Comparison of ENCODE assay signal across 20 cellular contexts in genomic region chr6:4153514-4153985, GRCh38. TPM values are rescaled to one million over a fixed set of nuclear protein-coding genes. Genes with fewer than 3 reads are reported as not detected.
DNase-seq lines count a peak whose midpoint lies in the region; ATAC-seq, FAIRE-seq and TF ChIP-seq lines count a peak whose summit lies in the region.
"Had no signal": no experiment of that assay in that cellular context is flagged by ENCODE, and none has a peak within 500 bp of the region (broad histone marks: within the 10 kb centered on the region; RNA-seq: fewer than 3 reads in every experiment).

No MANE protein-coding gene starts in this region.

- no peak overlapping the region for H3K4me3 Mint-ChIP-seq in HFFc6
- H3K4me3 Mint-ChIP-seq: activated naive CD4-positive, alpha-beta T cell treated with anti-CD3 and anti-CD28 coated beads, Interleukin-2, amount 10 ng/mL, durations not matched to agents 7 days and 5 days; neural crest cell had no signal

- H3K4me1 Mint-ChIP-seq in HFFc6 (ENCODE audit: low read depth): peaks cover 8% of the 10 kb centered on the region

- H3K79me2 ChIP-seq in GM12878 (ENCODE audit: control insufficient read depth, insufficient read depth, low read length): no peaks in the 10 kb centered on the region

- intact Hi-C loops in GM12878 (cut with micrococcal nuclease; ENCODE audit: unreplicated experiment): no loop called here
- intact Hi-C loops in Right ventricle myocardium superior (cut with DNase I): no loop called here

- H3K4me3 ChIP-seq in GM12878: no peak overlapping the region
- H3K4me3 ChIP-seq: coronary artery, tibial nerve had no signal

- no TSS peak for BruUV-seq in GM12878 (replicated peaks; lab: Mats Ljungman, UMichigan)

- peak; percentile 59 for ATAC-seq in GM18909 (IDR thresholded peaks at IDR 0.05; ENCODE audit: poor library complexity, unreplicated experiment)
- peak; percentile 61 for ATAC-seq in HG02798 (IDR thresholded peaks at IDR 0.05; ENCODE audit: poor library complexity, unreplicated experiment)
- ATAC-seq in HG03460 (IDR thresholded peaks at IDR 0.05; ENCODE audit: unreplicated experiment): peak; percentile 63
- ATAC-seq in GM12878: no peak
- no peak for ATAC-seq in Right ventricle myocardium superior (ENCODE audit: poor library complexity)
- no peak for ATAC-seq in HG03280 (IDR thresholded peaks at IDR 0.05; ENCODE audit: unreplicated experiment)
- no peak for ATAC-seq in GM19467 (IDR thresholded peaks at IDR 0.05; ENCODE audit: unreplicated experiment)
- ATAC-seq: Panc1, SK-N-SH treated with all-trans-retinoic acid at 6 μM for 48 hours had no signal

- POLR2A ChIA-PET in GM12878 (lab: Charles Lee): interaction anchor here (0.6 kb wide), 1 partner anchor 359 kb away, joined by 3 read pairs; no protein-coding TSS in a partner anchor

- no peak overlapping the region for H3K27ac ChIP-seq in GM12878 (ENCODE audit: control insufficient read depth, insufficient read depth)
- H3K27ac ChIP-seq: coronary artery, tibial nerve had no signal

- no peak overlapping the region for H3K27ac Mint-ChIP-seq in HFFc6
- H3K27ac Mint-ChIP-seq: activated naive CD4-positive, alpha-beta T cell treated with anti-CD3 and anti-CD28 coated beads, Interleukin-2, amount 10 ng/mL, durations not matched to agents 7 days and 5 days had no signal

- SMC1A ChIA-PET in GM12878 (lab: Charles Lee; ENCODE audit: uncharacterized antibody, unreplicated experiment): interaction anchor here (0.6 to 5.3 kb wide), 12 partner anchors 14 to 410 kb away, joined by 3 to 83 read pairs (median 4); partner anchors contain the start of gene ECI2

- H3K9me3 Mint-ChIP-seq in HFFc6: no peaks in the 10 kb centered on the region
- H3K9me3 Mint-ChIP-seq: activated naive CD4-positive, alpha-beta T cell treated with anti-CD3 and anti-CD28 coated beads, Interleukin-2, amount 10 ng/mL, durations not matched to agents 7 days and 5 days had no signal

- DNase-seq in GM12878 (ENCODE audit: low read depth, low spot score): no peak
- no peak for DNase-seq in Right ventricle myocardium superior
- no peak for DNase-seq in HFFc6
- DNase-seq: activated CD4-positive, alpha-beta T cell treated with anti-CD3 and anti-CD28 coated beads, Interleukin-2, amount 50 U/mL, for 1 hour; activated naive CD4-positive, alpha-beta T cell treated with anti-CD3 and anti-CD28 coated beads, Interleukin-2, amount 10 ng/mL, durations not matched to agents 7 days and 5 days; foreskin fibroblast; NCI-H1105 treated with DMSO at 0.1 percent for 48 hours; NCI-H2171; NCI-H774; stimulated activated naive CD4-positive, alpha-beta T cell had no signal

- no peaks in the 10 kb centered on the region for H4K20me1 ChIP-seq in GM12878 (ENCODE audit: control insufficient read depth, insufficient read depth)

- H3K9me3 ChIP-seq in GM12878 (replicated peaks; ENCODE audit: control insufficient read depth, insufficient read depth, low read length): no peaks in the 10 kb centered on the region
- H3K9me3 ChIP-seq: tibial nerve had no signal

- H3K4me2 ChIP-seq in GM12878 (ENCODE audit: control insufficient read depth, insufficient read depth): no peak overlapping the region

- TF ChIP-seq RAD21 in GM12878 (IDR thresholded peaks at IDR 0.05; ENCODE audit: insufficient read depth, low read depth, low read length): no peak

- in situ Hi-C loops in GM12878 (cut with MboI): no loop called here

- H3K9ac ChIP-seq in GM12878 (ENCODE audit: control insufficient read depth, insufficient read depth, low read length): no peak overlapping the region

- peak overlapping the region; percentile 2 for H2AFZ ChIP-seq in GM12878 (ENCODE audit: control insufficient read depth, low read depth, low read length)

- WGBS in GM12878 (ENCODE audit: insufficient coverage, insufficient replicate concordance, low lambda C conversion rate, missing lambda C conversion rate): 51% methylated on average over 6 of the region's 6 CpGs

- H3K4me1 ChIP-seq in GM12878 (ENCODE audit: control insufficient read depth, insufficient read depth, low read length): no peaks in the 10 kb centered on the region

- FAIRE-seq in GM12878 (lab: Jason Lieb, UNC): no peak

- RAD21 ChIA-PET in GM12878 (lab: Charles Lee; ENCODE audit: unreplicated experiment): interaction anchor here (0.6 to 4.7 kb wide), 5 partner anchors 13 to 144 kb away, joined by 3 to 32 read pairs (median 4); partner anchors contain the start of gene ECI2

- TF ChIP-seq POLR2A in GM12878 (IDR thresholded peaks at IDR 0.05; ENCODE audit: low read depth, low read length): no peak

- H3K27me3 Mint-ChIP-seq in HFFc6 (ENCODE audit: insufficient read depth): no peaks in the 10 kb centered on the region

- TF ChIP-seq CTCF in GM12878 (IDR thresholded peaks at IDR 0.05 in 2 of 3, conservative IDR thresholded peaks at IDR 0.05 in 1 of 3; ENCODE audit: control insufficient read depth in 2 of 3, extremely low read depth in 1 of 3, insufficient read depth in 1 of 3, low read depth in 3 of 3, low read length in 3 of 3) (no peak), HFFc6 (IDR thresholded peaks at IDR 0.05) (no peak)

- CTCF ChIA-PET in GM12878 (lab: Yijun Ruan, JAX): interaction anchor here (0.9 to 4.5 kb wide), 7 partner anchors 8 to 411 kb away, joined by 3 to 32 read pairs (median 3); partner anchors contain the start of genes ECI2 and FAM50B

- H3K27me3 ChIP-seq in GM12878 (replicated peaks in 1 of 2; ENCODE audit: control insufficient read depth in 2 of 2, insufficient read depth in 2 of 2, low read length in 1 of 2): no peaks in the 10 kb centered on the region
- H3K27me3 ChIP-seq: tibial nerve had no signal

- H3K36me3 ChIP-seq in GM12878 (ENCODE audit: control insufficient read depth in 2 of 2, insufficient read depth in 2 of 2, low read length in 1 of 2): no peaks in the 10 kb centered on the region
- H3K36me3 ChIP-seq: tibial nerve had no signal

- TF ChIP-seq EP300 in GM12878 (IDR thresholded peaks at IDR 0.05; ENCODE audit: borderline replicate concordance in 1 of 2, control insufficient read depth in 1 of 2, low read depth in 2 of 2, low read length in 2 of 2): no peak

- H3K36me3 Mint-ChIP-seq in HFFc6 (ENCODE audit: low read depth): no peaks in the 10 kb centered on the region
- H3K36me3 Mint-ChIP-seq: activated naive CD4-positive, alpha-beta T cell treated with anti-CD3 and anti-CD28 coated beads, Interleukin-2, amount 10 ng/mL, durations not matched to agents 7 days and 5 days had no signal

TF ChIP-seq in GM12878, 131 proteins besides CTCF, POLR2A, EP300 and RAD21 (continues in another document):
- TF ChIP-seq SMC3 (IDR thresholded peaks at IDR 0.05; ENCODE audit: borderline replicate concordance, low read length) (no peak), ZBTB33 (IDR thresholded peaks at IDR 0.05) (no peak), TCF7 (IDR thresholded peaks at IDR 0.05; ENCODE audit: borderline replicate concordance) (no peak), FOXM1 (IDR thresholded peaks at IDR 0.05; ENCODE audit: low read depth, low read length) (no peak), NFYA (IDR thresholded peaks at IDR 0.05; ENCODE audit: borderline replicate concordance, low read depth, low read length) (no peak), RCOR1 (conservative IDR thresholded peaks at IDR 0.05; ENCODE audit: low read depth, low read length) (no peak), TBL1XR1 (IDR thresholded peaks at IDR 0.05; ENCODE audit: low read depth, low read length) (no peak), TCF12 (IDR thresholded peaks at IDR 0.05; ENCODE audit: low read depth, low read length) (no peak), TARDBP (IDR thresholded peaks at IDR 0.05; ENCODE audit: borderline replicate concordance) (no peak)

RNA-seq across cellular contexts. Expression of gene ECI2, which starts 18.2 kb away (rescaled TPM):
- 40.3 and 42.4 TPM in 2 replicates for total RNA-seq in GM12878 (2013; cell fraction: nucleolus; rRNA removed)
- 48.8 and 49.3 TPM in 2 replicates for total RNA-seq in GM12878 (2014; rRNA removed)
- total RNA-seq in GM12878 (2014; rRNA removed; fragmentation: Illumina TruSeq; extraction: Trizol): 60.9 and 62.5 TPM in 2 replicates
- 38.7 and 39.4 TPM in 2 replicates for total RNA-seq in GM12878 (2021)
- 36.0 TPM for polyA plus RNA-seq in GM12878 (2011; ENCODE audit: low read depth)
- 75.3 and 90.7 TPM in 2 replicates for polyA plus RNA-seq in GM12878 (2011; rRNA removed)
- 74.4 and 79.9 TPM in 2 replicates for polyA plus RNA-seq in GM12878 (2011; cell fraction: cytosol; rRNA removed)
- polyA plus RNA-seq in GM12878 (2011; cell fraction: nucleus; rRNA removed): 67.4 and 84.6 TPM in 2 replicates
- 40.9 and 48.7 TPM in 2 replicates for polyA plus RNA-seq in GM12878 (2012)
- polyA plus RNA-seq in GM12878 (2014; fragmentation: Illumina TruSeq; extraction: Trizol): 73.3 and 99.3 TPM in 2 replicates
- 100 to 1,000 TPM; 120 to 129 TPM for polyA plus RNA-seq in GM12878 (2014; fragmentation: Nextera tagmentation; extraction: Ambion mirVana)
- polyA plus RNA-seq in GM12878 (2014; rRNA removed): 40.2 and 45.2 TPM in 2 replicates
- 10 to 100 TPM; 53.7 to 57.6 TPM for polyA plus RNA-seq in GM12878 (2016; fragmentation: Nextera tagmentation; extraction: Ambion mirVana)
- 78.8 and 88.5 TPM in 2 replicates for polyA minus RNA-seq in GM12878 (2011; rRNA and poly(A)+ RNA removed)
- 24.0 and 31.5 TPM in 2 replicates for polyA minus RNA-seq in GM12878 (2011; cell fraction: cytosol; rRNA and poly(A)+ RNA removed)
- polyA minus RNA-seq in GM12878 (2011; cell fraction: nucleus; rRNA and poly(A)+ RNA removed): 28.0 and 34.9 TPM in 2 replicates
- total RNA-seq in Right ventricle myocardium superior: 151 TPM
- total RNA-seq in HFFc6 (2021; fragmentation: NEBNext Ultra II Directional; extraction: Animal tissue kit (Norgen Biotek cat#: 25700)): 100 to 1,000 TPM in 4 of 6 experiments, 10 to 100 TPM in 2; 84.1 to 107 (median 102) TPM

Comparison
In these comparisons a context has a peak if more than half of its experiments do, and no peak if none do; other contexts are left out.
1. ATAC-seq: peak in GM18909 (single experiment), HG02798 (single experiment) and HG03460 (single experiment); none in GM12878 (single experiment), Right ventricle myocardium superior (single experiment), HG03280 (single experiment) and GM19467 (single experiment).